ENCODE assay signal across 18 cellular contexts in the genomic region with DNA sequence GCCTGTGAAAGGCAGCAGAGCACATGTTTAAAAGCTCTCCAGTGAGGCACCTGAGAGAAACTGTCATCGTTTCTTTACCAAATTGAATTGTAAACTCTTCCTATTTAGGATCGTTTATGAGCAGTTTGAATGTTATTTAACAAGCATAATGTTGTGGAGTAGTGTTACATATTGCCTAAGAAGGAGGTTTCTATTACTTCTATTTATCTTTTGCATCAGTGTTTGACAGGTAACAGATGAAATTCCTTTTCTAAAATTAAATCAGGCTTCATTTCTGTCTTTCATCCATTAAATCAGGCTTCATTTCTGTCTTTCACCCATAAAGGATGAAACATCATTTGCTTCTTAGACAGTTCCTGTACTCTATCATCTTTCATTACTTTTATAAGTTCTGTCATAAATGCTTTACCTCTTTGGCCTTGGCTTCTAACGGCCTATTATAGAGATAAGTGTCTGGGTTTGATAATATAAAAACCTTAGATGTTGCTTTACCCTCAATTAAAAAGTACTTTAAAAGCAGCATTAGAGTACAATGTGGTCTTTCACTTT.
"Had no signal": no experiment of that assay in that cellular context is flagged by ENCODE, and none has a peak within 500 bp of the region (broad histone marks: within the 10 kb centered on the region; RNA-seq: fewer than 3 reads in every experiment).

No MANE protein-coding gene starts in this region.

- DNase-seq: activated CD4-positive, alpha-beta T cell treated with anti-CD3 and anti-CD28 coated beads for 4 hours; activated CD4-positive, alpha-beta T cell treated with anti-CD3 and anti-CD28 coated beads, Interleukin-2, amount 50 U/mL, for 48 hours; activated CD4-positive, CD25-positive, alpha-beta regulatory T cell; activated CD8-positive, alpha-beta memory T cell treated with anti-CD3 and anti-CD28 coated beads, Interleukin-2, amount 50 U/mL, for 48 hours; activated naive CD4-positive, alpha-beta T cell treated with Interleukin-2 at 50 U/mL for 16 hours; activated naive CD8-positive, alpha-beta T cell treated with anti-CD3 and anti-CD28 coated beads, Interleukin-2, amount 10 ng/mL, durations not matched to agents 7 days and 5 days; activated T-cell treated with anti-CD3 and anti-CD28 coated beads, Interleukin-2, amount 50 U/mL, for 4 hours; amniotic stem cell; effector memory CD4-positive, alpha-beta T cell; foreskin melanocyte; kidney; naive B cell; occipital lobe; right lobe of liver; stimulated activated CD4-positive, alpha-beta T cell treated with anti-CD3 and anti-CD28 coated beads, Interleukin-1b, Interleukin-23, amount 100 ng/mL, for 48 hours; tibial artery had no signal

- ATAC-seq: activated T-cell treated with anti-CD3 and anti-CD28 coated beads, Interleukin-2, amount 50 U/mL, for 4 hours; esophagus mucosa; left lobe of liver; right lobe of liver had no signal
